In the genomic region with DNA sequence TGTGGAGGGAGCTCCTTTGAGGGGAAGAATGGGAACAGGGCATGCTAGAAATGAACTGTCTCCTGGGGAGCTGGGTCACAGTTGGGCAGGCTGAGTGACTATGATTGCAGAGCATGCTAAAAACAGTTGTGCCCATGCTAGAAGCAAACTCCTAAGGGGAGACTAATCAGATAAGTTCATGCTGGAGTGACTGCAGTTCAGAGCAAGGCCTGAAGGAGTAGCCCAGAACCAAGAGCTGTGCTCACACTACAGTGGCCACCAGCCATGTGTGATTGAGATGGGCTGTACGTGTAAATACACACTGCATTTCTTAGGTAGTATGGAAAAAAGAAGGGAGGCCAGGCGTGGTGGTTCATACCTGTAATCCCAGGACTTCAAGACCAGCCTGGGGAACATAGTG, we compare ENCODE assay signal across 1 cellular context.
TF ChIP-seq lines count a peak whose summit lies in the region.

No MANE protein-coding gene starts in this region.

TF ChIP-seq in GM12878, 131 proteins besides CTCF, POLR2A, EP300 and RAD21:
- no peak for TF ChIP-seq HCFC1 (IDR thresholded peaks at IDR 0.05; ENCODE audit: low read length)
- TF ChIP-seq, protein P1, sequence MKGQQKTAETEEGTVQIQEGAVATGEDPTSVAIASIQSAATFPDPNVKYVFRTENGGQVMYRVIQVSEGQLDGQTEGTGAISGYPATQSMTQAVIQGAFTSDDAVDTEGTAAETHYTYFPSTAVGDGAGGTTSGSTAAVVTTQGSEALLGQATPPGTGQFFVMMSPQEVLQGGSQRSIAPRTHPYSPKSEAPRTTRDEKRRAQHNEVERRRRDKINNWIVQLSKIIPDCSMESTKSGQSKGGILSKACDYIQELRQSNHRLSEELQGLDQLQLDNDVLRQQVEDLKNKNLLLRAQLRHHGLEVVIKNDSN (IDR thresholded peaks at IDR 0.05; ENCODE audit: borderline replicate concordance, extremely low read length, insufficient read depth, low read depth, low read length): no peak
- TF ChIP-seq, protein P2, sequence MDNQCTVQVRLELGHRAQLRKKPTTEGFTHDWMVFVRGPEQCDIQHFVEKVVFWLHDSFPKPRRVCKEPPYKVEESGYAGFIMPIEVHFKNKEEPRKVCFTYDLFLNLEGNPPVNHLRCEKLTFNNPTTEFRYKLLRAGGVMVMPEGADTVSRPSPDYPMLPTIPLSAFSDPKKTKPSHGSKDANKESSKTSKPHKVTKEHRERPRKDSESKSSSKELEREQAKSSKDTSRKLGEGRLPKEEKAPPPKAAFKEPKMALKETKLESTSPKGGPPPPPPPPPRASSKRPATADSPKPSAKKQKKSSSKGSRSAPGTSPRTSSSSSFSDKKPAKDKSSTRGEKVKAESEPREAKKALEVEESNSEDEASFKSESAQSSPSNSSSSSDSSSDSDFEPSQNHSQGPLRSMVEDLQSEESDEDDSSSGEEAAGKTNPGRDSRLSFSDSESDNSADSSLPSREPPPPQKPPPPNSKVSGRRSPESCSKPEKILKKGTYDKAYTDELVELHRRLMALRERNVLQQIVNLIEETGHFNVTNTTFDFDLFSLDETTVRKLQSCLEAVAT (IDR thresholded peaks at IDR 0.05): no peak
- no peak for TF ChIP-seq SREBF2 (IDR thresholded peaks at IDR 0.05; ENCODE audit: low read length)
- TF ChIP-seq IKZF1 (conservative IDR thresholded peaks at IDR 0.05): no peak
- TF ChIP-seq, protein P3, sequence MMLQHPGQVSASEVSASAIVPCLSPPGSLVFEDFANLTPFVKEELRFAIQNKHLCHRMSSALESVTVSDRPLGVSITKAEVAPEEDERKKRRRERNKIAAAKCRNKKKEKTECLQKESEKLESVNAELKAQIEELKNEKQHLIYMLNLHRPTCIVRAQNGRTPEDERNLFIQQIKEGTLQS (IDR thresholded peaks at IDR 0.05; ENCODE audit: borderline replicate concordance, extremely low read depth, low read depth, low read length): no peak
- TF ChIP-seq, protein P4, sequence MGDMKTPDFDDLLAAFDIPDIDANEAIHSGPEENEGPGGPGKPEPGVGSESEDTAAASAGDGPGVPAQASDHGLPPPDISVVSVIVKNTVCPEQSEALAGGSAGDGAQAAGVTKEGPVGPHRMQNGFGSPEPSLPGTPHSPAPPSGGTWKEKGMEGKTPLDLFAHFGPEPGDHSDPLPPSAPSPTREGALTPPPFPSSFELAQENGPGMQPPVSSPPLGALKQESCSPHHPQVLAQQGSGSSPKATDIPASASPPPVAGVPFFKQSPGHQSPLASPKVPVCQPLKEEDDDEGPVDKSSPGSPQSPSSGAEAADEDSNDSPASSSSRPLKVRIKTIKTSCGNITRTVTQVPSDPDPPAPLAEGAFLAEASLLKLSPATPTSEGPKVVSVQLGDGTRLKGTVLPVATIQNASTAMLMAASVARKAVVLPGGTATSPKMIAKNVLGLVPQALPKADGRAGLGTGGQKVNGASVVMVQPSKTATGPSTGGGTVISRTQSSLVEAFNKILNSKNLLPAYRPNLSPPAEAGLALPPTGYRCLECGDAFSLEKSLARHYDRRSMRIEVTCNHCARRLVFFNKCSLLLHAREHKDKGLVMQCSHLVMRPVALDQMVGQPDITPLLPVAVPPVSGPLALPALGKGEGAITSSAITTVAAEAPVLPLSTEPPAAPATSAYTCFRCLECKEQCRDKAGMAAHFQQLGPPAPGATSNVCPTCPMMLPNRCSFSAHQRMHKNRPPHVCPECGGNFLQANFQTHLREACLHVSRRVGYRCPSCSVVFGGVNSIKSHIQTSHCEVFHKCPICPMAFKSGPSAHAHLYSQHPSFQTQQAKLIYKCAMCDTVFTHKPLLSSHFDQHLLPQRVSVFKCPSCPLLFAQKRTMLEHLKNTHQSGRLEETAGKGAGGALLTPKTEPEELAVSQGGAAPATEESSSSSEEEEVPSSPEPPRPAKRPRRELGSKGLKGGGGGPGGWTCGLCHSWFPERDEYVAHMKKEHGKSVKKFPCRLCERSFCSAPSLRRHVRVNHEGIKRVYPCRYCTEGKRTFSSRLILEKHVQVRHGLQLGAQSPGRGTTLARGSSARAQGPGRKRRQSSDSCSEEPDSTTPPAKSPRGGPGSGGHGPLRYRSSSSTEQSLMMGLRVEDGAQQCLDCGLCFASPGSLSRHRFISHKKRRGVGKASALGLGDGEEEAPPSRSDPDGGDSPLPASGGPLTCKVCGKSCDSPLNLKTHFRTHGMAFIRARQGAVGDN (IDR thresholded peaks at IDR 0.05): no peak
- no peak for TF ChIP-seq ZNF384 (IDR thresholded peaks at IDR 0.05; ENCODE audit: borderline replicate concordance, low read depth, low read length)
- TF ChIP-seq CREB1 (IDR thresholded peaks at IDR 0.05; ENCODE audit: low read depth): no peak
- TF ChIP-seq BHLHE40 (IDR thresholded peaks at IDR 0.05; ENCODE audit: borderline replicate concordance in 1 of 2, low read depth in 2 of 2, low read length in 1 of 2): no peak
- no peak for TF ChIP-seq POLR2AphosphoS2 (IDR thresholded peaks at IDR 0.05; ENCODE audit: low read depth, low read length)
- TF ChIP-seq SRF (IDR thresholded peaks at IDR 0.05; ENCODE audit: low read depth in 2 of 2, low read length in 2 of 2): no peak
- TF ChIP-seq SPI1 (IDR thresholded peaks at IDR 0.05; ENCODE audit: borderline replicate concordance, insufficient read depth, low read depth, low read length): no peak
- TF ChIP-seq, protein P5, sequence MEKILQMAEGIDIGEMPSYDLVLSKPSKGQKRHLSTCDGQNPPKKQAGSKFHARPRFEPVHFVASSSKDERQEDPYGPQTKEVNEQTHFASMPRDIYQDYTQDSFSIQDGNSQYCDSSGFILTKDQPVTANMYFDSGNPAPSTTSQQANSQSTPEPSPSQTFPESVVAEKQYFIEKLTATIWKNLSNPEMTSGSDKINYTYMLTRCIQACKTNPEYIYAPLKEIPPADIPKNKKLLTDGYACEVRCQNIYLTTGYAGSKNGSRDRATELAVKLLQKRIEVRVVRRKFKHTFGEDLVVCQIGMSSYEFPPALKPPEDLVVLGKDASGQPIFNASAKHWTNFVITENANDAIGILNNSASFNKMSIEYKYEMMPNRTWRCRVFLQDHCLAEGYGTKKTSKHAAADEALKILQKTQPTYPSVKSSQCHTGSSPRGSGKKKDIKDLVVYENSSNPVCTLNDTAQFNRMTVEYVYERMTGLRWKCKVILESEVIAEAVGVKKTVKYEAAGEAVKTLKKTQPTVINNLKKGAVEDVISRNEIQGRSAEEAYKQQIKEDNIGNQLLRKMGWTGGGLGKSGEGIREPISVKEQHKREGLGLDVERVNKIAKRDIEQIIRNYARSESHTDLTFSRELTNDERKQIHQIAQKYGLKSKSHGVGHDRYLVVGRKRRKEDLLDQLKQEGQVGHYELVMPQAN (conservative IDR thresholded peaks at IDR 0.05): no peak
